Comparison of ENCODE assay signal across 27 cellular contexts in genomic region chr5:7808998-7809397, GRCh38. TPM values are rescaled to one million over a fixed set of nuclear protein-coding genes. Genes with fewer than 3 reads are reported as not detected.
"Had no signal": no experiment of that assay in that cellular context is flagged by ENCODE, and none has a peak within 500 bp of the region (broad histone marks: within the 10 kb centered on the region; RNA-seq: fewer than 3 reads in every experiment).

No MANE protein-coding gene starts in this region.

- DNase-seq: activated CD4-positive, alpha-beta T cell treated with anti-CD3 and anti-CD28 coated beads, Interleukin-2, amount 10 ng/mL, durations not matched to agents 24 days and 14 days; activated CD4-positive, alpha-beta T cell treated with anti-CD3 and anti-CD28 coated beads, Interleukin-2, amount 50 U/mL, for 4 hours; activated CD8-positive, alpha-beta T cell treated with anti-CD3 and anti-CD28 coated beads for 36 hours; activated gamma-delta T cell; activated naive CD4-positive, alpha-beta T cell treated with Interleukin-2 at 50 U/mL for 16 hours; activated naive CD8-positive, alpha-beta T cell treated with anti-CD3 and anti-CD28 coated beads, Interleukin-2, amount 10 ng/mL, durations not matched to agents 7 days and 5 days; activated T-cell treated with anti-CD3 and anti-CD28 coated beads, Interleukin-2, amount 50 U/mL, for 24 hours; amygdala; colonic mucosa; NCI-H1105; NCI-H1417 treated with DMSO at 0.1 percent for 48 hours; NCI-H187 treated with DMSO at 0.1 percent for 48 hours; NCI-H226; NCI-H446 treated with DMSO at 0.1 percent for 48 hours; NCI-H524 treated with DMSO at 0.1 percent for 48 hours; SHP77; SJCRH30; T1000 had no signal

- ATAC-seq: activated CD8-positive, alpha-beta T cell treated with anti-CD3 and anti-CD28 coated beads for 36 hours; Panc1 had no signal

- H3K4me3 ChIP-seq: ascending aorta, cardiac muscle cell, colonic mucosa, SJCRH30, SK-N-MC had no signal

- H3K9me3 ChIP-seq: ascending aorta, colonic mucosa, SJCRH30 had no signal

- H3K27me3 ChIP-seq: ascending aorta, cardiac muscle cell, colonic mucosa, SJCRH30 had no signal

- H3K4me1 ChIP-seq: ascending aorta, colonic mucosa, SJCRH30 had no signal

- FAIRE-seq: TTC549 had no signal

- H3K27ac ChIP-seq: ascending aorta, cardiac muscle cell, colonic mucosa, SJCRH30, SK-N-MC had no signal

- H3K36me3 ChIP-seq: ascending aorta, cardiac muscle cell, colonic mucosa, SJCRH30 had no signal

RNA-seq across cellular contexts. Expression of gene CFAP90, which starts 41.9 kb away (rescaled TPM):
- total RNA-seq: activated CD4-positive, alpha-beta T cell treated with anti-CD3 and anti-CD28 coated beads, Interleukin-2, amount 10 ng/mL, durations not matched to agents 24 days and 14 days; activated CD8-positive, alpha-beta T cell treated with anti-CD3 and anti-CD28 coated beads for 36 hours; activated naive CD8-positive, alpha-beta T cell treated with anti-CD3 and anti-CD28 coated beads, Interleukin-2, amount 10 ng/mL, durations not matched to agents 7 days and 5 days; activated T-helper 2 cell treated with anti-CD3 and anti-CD28 coated beads, Interferon-gamma antibody, Interleukin-2, Interleukin-4, amounts not matched to agents 10 μg/mL and 5 μg/mL and 100 μg/mL, durations not matched to agents 14 hours and 24 hours and 36 hours; ascending aorta; cardiac muscle cell; colonic mucosa; RPMI7951; SJCRH30; T-helper 1 cell treated with Interleukin-12 subunit alpha and Interleukin-12 subunit beta and Interleukin-4 antibody, amounts not matched to agents 30 ng/mL and 1 ng/mL, for 36 hours; T-helper 2 cell treated with Interferon-gamma antibody and Interleukin-4, amounts not matched to agents 100 ng/mL and 5 ng/mL, for 36 hours had no signal

RNA-seq across cellular contexts. Expression of gene FASTKD3, which starts 59.8 kb away (rescaled TPM):
- total RNA-seq: ascending aorta had no signal
